ENCODE assay signal across 14 cellular contexts in genomic region chr16:24754543-24754942, GRCh38.
"Had no signal": no experiment of that assay in that cellular context is flagged by ENCODE, and none has a peak within 500 bp of the region (broad histone marks: within the 10 kb centered on the region; RNA-seq: fewer than 3 reads in every experiment).

No MANE protein-coding gene starts in this region.

- H3K4me3 Mint-ChIP-seq: dendritic cell treated with granulocyte-macrophage colony-stimulating factor and Interleukin-4, amounts not matched to agents 40 ng/mL and 50 ng/mL, for 4 days; effector memory CD8-positive, alpha-beta T cell had no signal

- H3K36me3 ChIP-seq: pancreas had no signal

- H3K4me3 ChIP-seq: hepatocyte, left ventricle myocardium inferior, pancreas, thyroid gland had no signal

- DNase-seq: activated CD4-positive, alpha-beta T cell treated with anti-CD3 and anti-CD28 coated beads for 1 hour; activated CD8-positive, alpha-beta memory T cell treated with anti-CD3 and anti-CD28 coated beads for 24 hours; brain microvascular endothelial cell; cerebellar nuclear complex; effector memory CD8-positive, alpha-beta T cell; kidney; left ventricle myocardium inferior; mesendoderm; pancreas; stimulated activated CD4-positive, alpha-beta T cell treated with anti-CD3 and anti-CD28 coated beads, Interleukin-4, amount 100 ng/mL, for 1 hour; stimulated activated CD8-positive, alpha-beta memory T cell treated with anti-CD3 and anti-CD28 coated beads, Interleukin-4, amount 100 ng/mL, for 48 hours; thyroid gland had no signal

- H3K9me3 Mint-ChIP-seq: dendritic cell treated with granulocyte-macrophage colony-stimulating factor and Interleukin-4, amounts not matched to agents 40 ng/mL and 50 ng/mL, for 4 days; effector memory CD8-positive, alpha-beta T cell had no signal

- H3K27me3 ChIP-seq: brain microvascular endothelial cell, hepatocyte, pancreas, thyroid gland had no signal

- H2AFZ ChIP-seq: hepatocyte had no signal

- H3K9me3 ChIP-seq: left ventricle myocardium inferior, pancreas, thyroid gland had no signal

- H3K4me2 ChIP-seq: hepatocyte had no signal

- H3K27ac Mint-ChIP-seq: dendritic cell treated with granulocyte-macrophage colony-stimulating factor and Interleukin-4, amounts not matched to agents 40 ng/mL and 50 ng/mL, for 4 days had no signal

- ATAC-seq: effector memory CD8-positive, alpha-beta T cell had no signal

- H3K27me3 Mint-ChIP-seq: dendritic cell treated with granulocyte-macrophage colony-stimulating factor and Interleukin-4, amounts not matched to agents 40 ng/mL and 50 ng/mL, for 4 days; effector memory CD8-positive, alpha-beta T cell had no signal

- H3K27ac ChIP-seq: brain microvascular endothelial cell, hepatocyte, pancreas, thyroid gland had no signal
